In the genomic region with DNA sequence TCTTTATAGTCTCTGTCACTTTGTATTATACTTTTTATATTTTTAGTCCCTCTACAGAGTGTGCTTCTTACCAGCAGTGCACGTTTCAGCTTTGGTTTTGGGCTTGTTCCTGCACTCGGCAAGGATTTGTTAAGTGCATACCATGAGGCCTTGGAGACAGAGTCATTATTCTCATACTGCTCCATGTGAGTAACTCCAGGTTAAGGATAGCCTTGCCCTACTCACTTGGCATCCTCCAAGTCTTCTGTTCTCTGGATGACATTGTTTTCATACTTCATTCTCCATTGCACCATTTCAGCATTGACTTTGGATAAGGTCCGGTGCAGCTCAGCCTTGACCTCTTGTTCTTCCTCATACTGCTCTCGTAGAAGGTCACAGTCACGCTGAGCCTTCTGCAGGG, we compare ENCODE assay signal across 24 cellular contexts.
"Had no signal": no experiment of that assay in that cellular context is flagged by ENCODE, and none has a peak within 500 bp of the region (broad histone marks: within the 10 kb centered on the region; RNA-seq: fewer than 3 reads in every experiment).

No MANE protein-coding gene starts in this region.

- H3K4me1 ChIP-seq: gastroesophageal sphincter, right atrium auricular region had no signal

- DNase-seq: activated B cell treated with CpG ODN at 0.5 μM for 24 hours; activated CD4-positive, alpha-beta memory T cell treated with anti-CD3 and anti-CD28 coated beads for 36 hours; activated CD4-positive, alpha-beta T cell treated with anti-CD3 and anti-CD28 coated beads for 4 hours; activated T-cell treated with anti-CD3 and anti-CD28 coated beads for 4 hours; amygdala; body of pancreas; dorsolateral prefrontal cortex; immature natural killer cell; left ventricle myocardium superior; mesenchymal stem cell; mucosa of descending colon; naive thymus-derived CD4-positive, alpha-beta T cell; small intestine; stimulated activated CD4-positive, alpha-beta T cell treated with anti-CD3 and anti-CD28 coated beads, Interleukin-15, amount 100 ng/mL, for 24 hours; stimulated activated CD4-positive, alpha-beta T cell treated with anti-CD3 and anti-CD28 coated beads, Interleukin-4, amount 100 ng/mL, for 1 hour; T-helper 1 cell; T-helper 9 cell had no signal

- H3K4me3 Mint-ChIP-seq: activated B cell treated with CpG ODN at 0.5 μM for 24 hours; activated CD4-positive, alpha-beta memory T cell treated with anti-CD3 and anti-CD28 coated beads for 36 hours; activated naive CD8-positive, alpha-beta T cell; immature natural killer cell; naive thymus-derived CD4-positive, alpha-beta T cell; stimulated activated memory B cell treated with anti-CD40 and anti-IgM and Interleukin-4, amounts not matched to agents 10 μg/mL and 1 μg/mL and 100 μg/mL, for 72 hours had no signal

- H3K27ac Mint-ChIP-seq: activated B cell treated with CpG ODN at 0.5 μM for 24 hours; activated CD4-positive, alpha-beta memory T cell treated with anti-CD3 and anti-CD28 coated beads for 36 hours; activated naive CD8-positive, alpha-beta T cell; immature natural killer cell; naive thymus-derived CD4-positive, alpha-beta T cell; stimulated activated memory B cell treated with anti-CD40 and anti-IgM and Interleukin-4, amounts not matched to agents 10 μg/mL and 1 μg/mL and 100 μg/mL, for 72 hours had no signal

- H3K27me3 Mint-ChIP-seq: activated naive CD8-positive, alpha-beta T cell; stimulated activated memory B cell treated with anti-CD40 and anti-IgM and Interleukin-4, amounts not matched to agents 10 μg/mL and 1 μg/mL and 100 μg/mL, for 72 hours had no signal

- ATAC-seq: body of pancreas; gastroesophageal sphincter; left ventricle myocardium superior; mucosa of descending colon; naive thymus-derived CD4-positive, alpha-beta T cell; stimulated activated memory B cell treated with anti-CD40 and anti-IgM and Interleukin-4, amounts not matched to agents 10 μg/mL and 1 μg/mL and 100 μg/mL, for 72 hours had no signal

- H3K9me3 ChIP-seq: body of pancreas, gastroesophageal sphincter, mucosa of descending colon, prostate gland, right atrium auricular region, thoracic aorta had no signal

- H3K9me3 Mint-ChIP-seq: activated B cell treated with CpG ODN at 0.5 μM for 24 hours; activated CD4-positive, alpha-beta memory T cell treated with anti-CD3 and anti-CD28 coated beads for 36 hours; immature natural killer cell; naive thymus-derived CD4-positive, alpha-beta T cell; stimulated activated memory B cell treated with anti-CD40 and anti-IgM and Interleukin-4, amounts not matched to agents 10 μg/mL and 1 μg/mL and 100 μg/mL, for 72 hours had no signal

- H3K36me3 Mint-ChIP-seq: activated CD4-positive, alpha-beta memory T cell treated with anti-CD3 and anti-CD28 coated beads for 36 hours; activated naive CD8-positive, alpha-beta T cell; immature natural killer cell; naive thymus-derived CD4-positive, alpha-beta T cell; stimulated activated memory B cell treated with anti-CD40 and anti-IgM and Interleukin-4, amounts not matched to agents 10 μg/mL and 1 μg/mL and 100 μg/mL, for 72 hours had no signal

- H3K4me1 Mint-ChIP-seq: immature natural killer cell; naive thymus-derived CD4-positive, alpha-beta T cell; stimulated activated memory B cell treated with anti-CD40 and anti-IgM and Interleukin-4, amounts not matched to agents 10 μg/mL and 1 μg/mL and 100 μg/mL, for 72 hours had no signal

- H3K27me3 ChIP-seq: body of pancreas, dorsolateral prefrontal cortex, gastroesophageal sphincter, right atrium auricular region had no signal

- H3K4me3 ChIP-seq: body of pancreas, dorsolateral prefrontal cortex, gastroesophageal sphincter, mucosa of descending colon, prostate gland, right atrium auricular region, thoracic aorta had no signal

- H3K27ac ChIP-seq: body of pancreas, dorsolateral prefrontal cortex, epithelial cell of prostate, gastroesophageal sphincter, prostate gland, right atrium auricular region, thoracic aorta had no signal

- H3K36me3 ChIP-seq: gastroesophageal sphincter, prostate gland, right atrium auricular region, thoracic aorta had no signal
